Comparison of ENCODE assay signal across 30 cellular contexts in genomic region chr6:142051404-142051803, GRCh38.
A peak's percentile ranks its signal among the peaks of the same experiment; 100 is the strongest.
DNase-seq lines count a peak whose midpoint lies in the region; ATAC-seq, FAIRE-seq and TF ChIP-seq lines count a peak whose summit lies in the region.
"Had no signal": no experiment of that assay in that cellular context is flagged by ENCODE, and none has a peak within 500 bp of the region (broad histone marks: within the 10 kb centered on the region; RNA-seq: fewer than 3 reads in every experiment).

No MANE protein-coding gene starts in this region.

- H3K9me3 ChIP-seq in adipocyte (ENCODE audit: control insufficient read depth, low read length) (peaks cover 30% of the 10 kb centered on the region), K562 (replicated peaks; ENCODE audit: control insufficient read depth, insufficient read depth, low read depth, low read length) (no peaks in the 10 kb centered on the region), gastroesophageal sphincter (peaks cover 0 to 26% (median 0%) of the 10 kb centered on the region in 3 donors), esophagus squamous epithelium (no peaks in the 10 kb centered on the region)
- H3K9me3 ChIP-seq: A549, BE2C, BLaER1 had no signal

- no peak overlapping the region for H3K4me2 ChIP-seq in K562 (ENCODE audit: insufficient read depth, low read length)
- H3K4me2 ChIP-seq: A549; BLaER1; BLaER1 treated with 17β-estradiol and CSF1 and Interleukin-3, amounts not matched to agents 10 nM and 100 nM had no signal

- TF ChIP-seq CTCF in K562 (IDR thresholded peaks at IDR 0.05 in 2 of 3, conservative IDR thresholded peaks at IDR 0.05 in 1 of 3; ENCODE audit: insufficient read depth in 2 of 3, low read depth in 1 of 3, low read length in 3 of 3) = no peak
- TF ChIP-seq CTCF in gastroesophageal sphincter (IDR thresholded peaks at IDR 0.05) = no peak
- no peak for TF ChIP-seq CTCF in esophagus squamous epithelium (IDR thresholded peaks at IDR 0.05)

- TF ChIP-seq RAD21 in K562 (CRISPR knock-in tag; conservative IDR thresholded peaks at IDR 0.05 in 1 of 2, IDR thresholded peaks at IDR 0.05 in 1 of 2) = no peak

- no peak for FAIRE-seq in K562 (lab: Jason Lieb, UNC)
- FAIRE-seq: A204.1, A549 had no signal

- no peaks in the 10 kb centered on the region for H3K9me1 ChIP-seq in K562 (ENCODE audit: control insufficient read depth, insufficient read depth, low read length)

- H4K20me1 ChIP-seq in K562 (replicated peaks; ENCODE audit: control insufficient read depth, insufficient read depth, low read length) = no peaks in the 10 kb centered on the region
- H4K20me1 ChIP-seq: BLaER1; BLaER1 treated with 17β-estradiol and CSF1 and Interleukin-3, amounts not matched to agents 10 nM and 100 nM had no signal

- H3K27me3 ChIP-seq in adipocyte (replicated peaks; ENCODE audit: control insufficient read depth, insufficient read depth, low read length) (no peaks in the 10 kb centered on the region), K562 (ENCODE audit: control insufficient read depth in 2 of 2, insufficient read depth in 2 of 2, low read length in 2 of 2) (no peaks in the 10 kb centered on the region), gastroesophageal sphincter (no peaks in the 10 kb centered on the region), esophagus squamous epithelium (no peaks in the 10 kb centered on the region)
- H3K27me3 ChIP-seq: BE2C; BLaER1; BLaER1 treated with 17β-estradiol and CSF1 and Interleukin-3, amounts not matched to agents 10 nM and 100 nM had no signal

- no peak overlapping the region for H3K9ac ChIP-seq in adipocyte (ENCODE audit: low read length)
- no peak overlapping the region for H3K9ac ChIP-seq in K562 (ENCODE audit: insufficient read depth in 1 of 2, low read depth in 2 of 2, low read length in 2 of 2)
- H3K9ac ChIP-seq: BLaER1; BLaER1 treated with 17β-estradiol and CSF1 and Interleukin-3, amounts not matched to agents 10 nM and 100 nM had no signal

- no TSS peak for BruUV-seq in K562 (replicated peaks; lab: Mats Ljungman, UMichigan)

- H3K79me2 ChIP-seq in K562 (ENCODE audit: control insufficient read depth, insufficient read depth, low read length) = no peaks in the 10 kb centered on the region

- CTCF ChIA-PET in K562 (lab: Yijun Ruan, JAX; ENCODE audit: low intra/inter-chr PET ratio) = no interaction called here

- H3K27ac ChIP-seq in K562 (ENCODE audit: extremely low read depth, low read depth, low read length) (no peak overlapping the region), gastroesophageal sphincter (no peak overlapping the region), esophagus squamous epithelium (no peak overlapping the region)
- H3K27ac ChIP-seq: 22Rv1; A549; BLaER1; BLaER1 treated with 17β-estradiol and CSF1 and Interleukin-3, amounts not matched to agents 10 nM and 100 nM; C4-2B had no signal

- ATAC-seq in K562 (no peak), gastroesophageal sphincter (no peak)
- ATAC-seq: A549; CD8-positive, alpha-beta T cell had no signal

- no peaks in the 10 kb centered on the region for H3K4me1 ChIP-seq in adipocyte (ENCODE audit: control insufficient read depth, insufficient read depth, low read length)
- no peaks in the 10 kb centered on the region for H3K4me1 ChIP-seq in K562 (replicated peaks in 1 of 2; ENCODE audit: control insufficient read depth in 2 of 2, insufficient read depth in 2 of 2, low read length in 2 of 2)
- no peaks in the 10 kb centered on the region for H3K4me1 ChIP-seq in gastroesophageal sphincter
- H3K4me1 ChIP-seq in esophagus squamous epithelium = no peaks in the 10 kb centered on the region
- H3K4me1 ChIP-seq: A549; BE2C; BLaER1; BLaER1 treated with 17β-estradiol and CSF1 and Interleukin-3, amounts not matched to agents 10 nM and 100 nM; Caco-2 had no signal

- H3K36me3 ChIP-seq in adipocyte (ENCODE audit: control insufficient read depth, insufficient read depth, low read length, severe bottlenecking) (no peaks in the 10 kb centered on the region), K562 (ENCODE audit: control insufficient read depth, insufficient read depth, low read length) (no peaks in the 10 kb centered on the region), gastroesophageal sphincter (no peaks in the 10 kb centered on the region), esophagus squamous epithelium (no peaks in the 10 kb centered on the region)
- H3K36me3 ChIP-seq: BE2C; BLaER1; BLaER1 treated with 17β-estradiol and CSF1 and Interleukin-3, amounts not matched to agents 10 nM and 100 nM had no signal

- POLR2A ChIA-PET in K562 (lab: Yijun Ruan, JAX) = no interaction called here

- DNase-seq in adipocyte (ENCODE audit: low read depth) (no peak), K562 (ENCODE audit: extremely low read depth in 1 of 4, low spot score in 3 of 4) (no peak), esophagus squamous epithelium (lab: John Stamatoyannopoulos, UW) (no peak)
- DNase-seq: 8988T; ACHN; AML-193; BE2C; C1 segment of cervical spinal cord; Caco-2; Calu3; CD4-positive, alpha-beta memory T cell; CD4-positive, alpha-beta T cell; CD4-positive, CD25-positive, alpha-beta regulatory T cell; CD8-positive, alpha-beta memory T cell; CD8-positive, alpha-beta T cell; COR-L47; DMS 273 treated with DMSO at 0.1 percent for 48 hours; DMS153; DMS53; DMS79; DMS79 treated with DMSO at 0.1 percent for 48 hours; DND-41; EL had no signal

- intact Hi-C loops in K562 (cut with micrococcal nuclease) (no loop called here), esophagus squamous epithelium (cut with DNase I) (no loop called here)

- peak overlapping the region; percentile 30 for H3K4me3 ChIP-seq in adipocyte (ENCODE audit: low read length)
- H3K4me3 ChIP-seq in K562 = no peak overlapping the region
- H3K4me3 ChIP-seq in gastroesophageal sphincter = no peak overlapping the region
- no peak overlapping the region for H3K4me3 ChIP-seq in esophagus squamous epithelium
- H3K4me3 ChIP-seq: A549; BLaER1; BLaER1 treated with 17β-estradiol and CSF1 and Interleukin-3, amounts not matched to agents 10 nM and 100 nM had no signal

- no peak for TF ChIP-seq EP300 in K562 (IDR thresholded peaks at IDR 0.05; ENCODE audit: low read length)
- no peak for TF ChIP-seq EP300 in gastroesophageal sphincter (IDR thresholded peaks at IDR 0.05)

- TF ChIP-seq POLR2A in K562 (conservative IDR thresholded peaks at IDR 0.05) = no peak
- TF ChIP-seq POLR2A in gastroesophageal sphincter (IDR thresholded peaks at IDR 0.05) = no peak
- no peak for TF ChIP-seq POLR2A in esophagus squamous epithelium (IDR thresholded peaks at IDR 0.05)

- no peak overlapping the region for H2AFZ ChIP-seq in K562 (ENCODE audit: low read depth, low read length)

- in situ Hi-C loops in K562 (cut with MboI) = no loop called here

TF ChIP-seq in K562, 482 proteins besides CTCF, POLR2A, EP300 and RAD21:
- TF ChIP-seq ZNF165 (CRISPR knock-in tag; IDR thresholded peaks at IDR 0.05; ENCODE audit: borderline replicate concordance) = no peak
- TF ChIP-seq ZNF507 (tag; conservative IDR thresholded peaks at IDR 0.05) = peak; percentile 91
- TF ChIP-seq HIVEP1 (CRISPR knock-in tag; IDR thresholded peaks at IDR 0.05) = no peak
